In the genomic region with DNA sequence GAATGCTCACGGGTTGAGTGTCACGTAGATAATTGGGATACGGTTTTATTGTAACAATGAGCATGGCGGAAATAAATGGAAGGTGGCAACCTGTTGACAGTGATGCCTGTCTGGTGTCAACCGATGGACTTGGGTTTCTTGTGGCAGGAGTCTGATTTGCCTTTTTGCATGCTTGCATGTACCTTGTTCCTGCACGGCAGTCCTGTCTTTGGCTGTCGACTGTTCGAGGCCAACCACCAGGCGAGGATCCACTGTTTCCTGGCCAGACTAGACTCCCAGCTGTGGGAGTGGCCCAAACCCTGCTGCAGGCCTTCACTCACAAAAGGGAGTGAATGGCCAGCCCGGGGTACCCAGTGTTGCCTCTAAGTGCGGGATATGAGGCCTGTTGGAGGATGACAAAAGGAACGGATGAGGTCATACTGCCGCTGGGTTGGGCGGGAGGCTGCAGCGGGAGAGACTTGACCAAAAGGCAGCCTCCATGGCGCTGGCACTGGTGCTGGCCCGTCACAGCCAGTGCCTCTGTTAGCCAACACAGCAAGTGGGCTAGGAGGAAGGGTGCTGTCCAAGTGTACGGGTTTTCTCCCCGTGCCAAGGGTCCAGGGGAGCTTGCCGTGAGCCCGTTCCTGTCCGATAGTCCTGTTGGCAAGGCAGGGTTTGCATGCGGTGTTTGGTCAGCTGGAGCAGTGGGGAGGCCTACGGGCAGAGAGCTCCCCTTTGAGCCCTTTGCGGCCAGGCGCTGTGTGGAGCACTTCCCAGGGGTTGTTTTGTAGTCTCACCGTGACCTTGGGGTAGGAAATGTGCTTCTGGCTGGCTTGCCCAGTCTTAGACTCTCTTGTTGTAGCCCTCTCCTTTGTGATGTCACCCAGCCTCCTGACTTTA, we compare ENCODE assay signal across 8 cellular contexts. TPM values are rescaled to one million over a fixed set of nuclear protein-coding genes. Genes with fewer than 3 reads are reported as not detected.
DNase-seq lines count a peak whose midpoint lies in the region; ATAC-seq and TF ChIP-seq lines count a peak whose summit lies in the region.

No MANE protein-coding gene starts in this region.

- TF ChIP-seq RAD21 in Ishikawa (IDR thresholded peaks at IDR 0.05; ENCODE audit: low read depth), result no peak
- TF ChIP-seq RAD21 in neural cell (conservative IDR thresholded peaks at IDR 0.05), result no peak

- peak overlapping the region; percentile 66 for H2AFZ ChIP-seq in neural cell (ENCODE audit: low read depth, low read length)

- H3K4me3 ChIP-seq in fibroblast of mammary gland (ENCODE audit: control insufficient read depth, low read depth, low read length) (peak overlapping the region; percentile 98), neural cell (ENCODE audit: low read length) (peak overlapping the region; percentile 93)

- H3K9me2 ChIP-seq in neural cell (ENCODE audit: insufficient read depth, low read length), result no peaks in the 10 kb centered on the region

- H3K27me3 ChIP-seq in neural cell (ENCODE audit: insufficient read depth, low read depth, low read length), result no peaks in the 10 kb centered on the region

- peak overlapping the region; percentile 83 for H3K4me2 ChIP-seq in neural cell (ENCODE audit: low read length)

- TF ChIP-seq CTCF in fibroblast of mammary gland (conservative IDR thresholded peaks at IDR 0.05; ENCODE audit: control insufficient read depth, insufficient read depth, low read depth, low read length), result no peak
- no peak for TF ChIP-seq CTCF in neural cell (IDR thresholded peaks at IDR 0.05; ENCODE audit: poor library complexity, severe bottlenecking)

- peak; percentile 12 to 29 for DNase-seq in activated CD4-positive, alpha-beta T cell treated with anti-CD3 and anti-CD28 coated beads, Interleukin-2, amount 50 U/mL, for 48 hours
- DNase-seq in fibroblast of mammary gland (ENCODE audit: low read depth) (peak; percentile 71), SKM-1 treated with dmso at 0.1 percent for 144 hours (lab: John Stamatoyannopoulos, UW; ENCODE audit: unreplicated experiment) (no peak)

- peak overlapping the region; percentile 92 for H3K27ac ChIP-seq in neural cell (ENCODE audit: low read length)

- peaks cover 14% of the 10 kb centered on the region; the same call in 1 of the 2 replicates for H3K4me1 ChIP-seq in ES-I3 (ENCODE audit: insufficient read depth, low read length)

- ATAC-seq in HG03571 (IDR thresholded peaks at IDR 0.05; ENCODE audit: unreplicated experiment) (no peak), GM18520 (IDR thresholded peaks at IDR 0.05; ENCODE audit: unreplicated experiment) (no peak)

- H3F3A ChIP-seq in neural cell (ENCODE audit: insufficient read depth, low read length, poor library complexity, severe bottlenecking), result no peaks in the 10 kb centered on the region

- no peak for TF ChIP-seq EP300 in Ishikawa (IDR thresholded peaks at IDR 0.05; ENCODE audit: borderline replicate concordance)
- no peak for TF ChIP-seq EP300 in neural cell (conservative IDR thresholded peaks at IDR 0.05; ENCODE audit: poor library complexity, severe bottlenecking)

- peaks cover 47% of the 10 kb centered on the region for H3K79me2 ChIP-seq in neural cell (replicated peaks; ENCODE audit: insufficient read depth, low read length)

- no peaks in the 10 kb centered on the region for H3K9me3 ChIP-seq in ES-I3 (ENCODE audit: control insufficient read depth, insufficient read depth, low read length)
- no peaks in the 10 kb centered on the region for H3K9me3 ChIP-seq in neural cell (ENCODE audit: low read length)

- peaks cover 23% of the 10 kb centered on the region for H4K20me1 ChIP-seq in neural cell (ENCODE audit: insufficient read depth)

- peak overlapping the region; percentile 81 for H3K9ac ChIP-seq in ES-I3 (ENCODE audit: low read depth, low read length)
- peak overlapping the region; percentile 92 for H3K9ac ChIP-seq in neural cell (ENCODE audit: low read length)

- peaks cover 5% of the 10 kb centered on the region for H3K36me3 ChIP-seq in ES-I3 (ENCODE audit: insufficient read depth, low read length)
- no peaks in the 10 kb centered on the region for H3K36me3 ChIP-seq in neural cell (ENCODE audit: insufficient read depth, low read length)

TF ChIP-seq in Ishikawa, 13 proteins besides CTCF, POLR2A, EP300 and RAD21:
- TF ChIP-seq, protein P1, sequence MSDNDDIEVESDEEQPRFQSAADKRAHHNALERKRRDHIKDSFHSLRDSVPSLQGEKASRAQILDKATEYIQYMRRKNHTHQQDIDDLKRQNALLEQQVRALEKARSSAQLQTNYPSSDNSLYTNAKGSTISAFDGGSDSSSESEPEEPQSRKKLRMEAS (IDR thresholded peaks at IDR 0.05), result peak; percentile 51
- TF ChIP-seq YY1 (IDR thresholded peaks at IDR 0.05; ENCODE audit: low read depth) (no peak), TCF12 (IDR thresholded peaks at IDR 0.05; ENCODE audit: low read depth) (peak; percentile 39; the same call in 1 of the 2 replicates)

TF ChIP-seq in neural cell, 6 proteins besides CTCF, POLR2A, EP300 and RAD21:
- TF ChIP-seq SMC3 (conservative IDR thresholded peaks at IDR 0.05; ENCODE audit: poor library complexity) (no peak), POLR2AphosphoS5 (IDR thresholded peaks at IDR 0.05) (peak; percentile 46), EZH2 (IDR thresholded peaks at IDR 0.05; ENCODE audit: borderline replicate concordance, insufficient read depth, low read length, poor library complexity, severe bottlenecking) (no peak), TAF1 (IDR thresholded peaks at IDR 0.05; ENCODE audit: low read depth) (peak; percentile 12), MXI1 (conservative IDR thresholded peaks at IDR 0.05; ENCODE audit: poor library complexity, severe bottlenecking) (no peak)

RNA-seq across cellular contexts. Expression of gene DGCR8, which starts 1.0 kb away (rescaled TPM):
- polyA plus RNA-seq in neural cell, result 48.9 and 52.3 TPM in 2 replicates
- polyA minus RNA-seq in neural cell, result 37.2 and 37.7 TPM in 2 replicates

RNA-seq across cellular contexts. Expression of gene RANBP1, which starts 34.9 kb away (rescaled TPM):
- polyA plus RNA-seq in neural cell, result 341 and 360 TPM in 2 replicates
- polyA minus RNA-seq in neural cell, result 159 and 183 TPM in 2 replicates

RNA-seq across cellular contexts. Expression of gene TRMT2A, which starts 36.0 kb away (rescaled TPM):
- polyA plus RNA-seq in neural cell, result 96.7 and 103 TPM in 2 replicates
- 39.4 and 42.6 TPM in 2 replicates for polyA minus RNA-seq in neural cell

RNA-seq across cellular contexts. Expression of gene ZDHHC8, which starts 50.6 kb away (rescaled TPM):
- polyA plus RNA-seq in neural cell, result 4.5 and 11.4 TPM in 2 replicates
- polyA minus RNA-seq in neural cell, result 5.6 and 7.3 TPM in 2 replicates
